In genomic region chr7:76234931-76235441, GRCh38 we compare ENCODE assay signal across 8 cellular contexts. TPM values are rescaled to one million over a fixed set of nuclear protein-coding genes. Genes with fewer than 3 reads are reported as not detected.
DNase-seq lines count a peak whose midpoint lies in the region; ATAC-seq and TF ChIP-seq lines count a peak whose summit lies in the region.

No MANE protein-coding gene starts in this region.

- H3K4me1 ChIP-seq in HCT116 (ENCODE audit: control insufficient read depth in 1 of 2, insufficient read depth in 2 of 2, low read length in 2 of 2) (peaks cover 7 to 25% of the 10 kb centered on the region in 2 experiments; a peak in 2 of 4 replicates), MM.1S (ENCODE audit: low read length) (no peaks in the 10 kb centered on the region)

- CTCF ChIA-PET in HCT116 (lab: Charles Lee): interaction anchor here (1.5 kb wide), 1 partner anchor 28 kb away, joined by 3 read pairs; no protein-coding TSS in a partner anchor

- H3K27ac Mint-ChIP-seq in CD14-positive monocyte: peak overlapping the region in 1 of 7 donors; percentile 48

- H3K9ac ChIP-seq in HCT116 (ENCODE audit: low read length) (no peak overlapping the region), MM.1S (ENCODE audit: low read length) (no peak overlapping the region)

- no peak overlapping the region; a peak in 1 of 4 replicates for H3K4me3 ChIP-seq in HCT116 (replicated peaks in 1 of 2; ENCODE audit: low read depth in 1 of 2, low read length in 2 of 2)
- H3K4me3 ChIP-seq in fibroblast of the aortic adventitia (ENCODE audit: low read depth, low read length): peak overlapping the region; percentile 47
- H3K4me3 ChIP-seq in MM.1S (ENCODE audit: low read length): no peak overlapping the region

- peaks cover 0 to 16% (median 7%) of the 10 kb centered on the region in 7 donors for H3K9me3 Mint-ChIP-seq in CD14-positive monocyte

- H3K27me3 Mint-ChIP-seq in CD14-positive monocyte (ENCODE audit: low read depth in 3 of 3): peaks cover 31 to 52% (median 49%) of the 10 kb centered on the region in 3 donors

- TF ChIP-seq CTCF in CD14-positive monocyte (IDR thresholded peaks at IDR 0.05): no peak
- no peak for TF ChIP-seq CTCF in HCT116 (IDR thresholded peaks at IDR 0.05 in 2 of 3, conservative IDR thresholded peaks at IDR 0.05 in 1 of 3; ENCODE audit: borderline replicate concordance in 1 of 3, insufficient read depth in 1 of 3, low read depth in 2 of 3, low read length in 2 of 3)
- no peak for TF ChIP-seq CTCF in fibroblast of the aortic adventitia (IDR thresholded peaks at IDR 0.05; ENCODE audit: insufficient read depth, low read length)
- TF ChIP-seq CTCF in MM.1S (IDR thresholded peaks at IDR 0.05; ENCODE audit: low read length): no peak

- RAD21 ChIA-PET in HCT116 (lab: Charles Lee; ENCODE audit: low non-redundant PET in 1 of 2, low total read pairs in 2 of 2, uncharacterized antibody in 2 of 2, unreplicated experiment in 2 of 2): interaction anchor here in 1 of 2 experiments (0.7 kb wide), 1 partner anchor 25 kb away, joined by 4 read pairs; no protein-coding TSS in a partner anchor

- H3K4me2 ChIP-seq in HCT116 (ENCODE audit: low read length): peak overlapping the region; percentile 54
- no peak overlapping the region for H3K4me2 ChIP-seq in MM.1S (ENCODE audit: low read depth, low read length)

- no peaks in the 10 kb centered on the region for H3K9me3 ChIP-seq in HCT116 (ENCODE audit: control insufficient read depth in 1 of 2, insufficient read depth in 1 of 2, low read depth in 1 of 2, low read length in 2 of 2)
- no peaks in the 10 kb centered on the region for H3K9me3 ChIP-seq in MM.1S (replicated peaks; ENCODE audit: insufficient read depth, low read length)

- intact Hi-C loops in CD14-positive monocyte (cut with micrococcal nuclease): no loop called here
- intact Hi-C loops in HCT116 (cut with micrococcal nuclease): no loop called here

- H3K27ac ChIP-seq in HCT116 (ENCODE audit: low read depth, low read length) (peak overlapping the region; percentile 36; the same call in 1 of the 2 replicates), MM.1S (ENCODE audit: low read length) (no peak overlapping the region)

- peak overlapping the region; percentile 63 to 79 for H3K4me3 Mint-ChIP-seq in CD14-positive monocyte

- H3K79me2 ChIP-seq in HCT116 (ENCODE audit: insufficient read depth, low read length): no peaks in the 10 kb centered on the region
- H3K79me2 ChIP-seq in MM.1S (ENCODE audit: low read length): no peaks in the 10 kb centered on the region

- ATAC-seq in HCT116: peak; percentile 96

- no peak for TF ChIP-seq RAD21 in HCT116 (IDR thresholded peaks at IDR 0.05; ENCODE audit: low read depth)

- H3K36me3 ChIP-seq in HCT116 (ENCODE audit: control insufficient read depth in 1 of 2, insufficient read depth in 2 of 2, low read length in 2 of 2) (no peaks in the 10 kb centered on the region), MM.1S (replicated peaks; ENCODE audit: insufficient read depth, low read length) (no peaks in the 10 kb centered on the region)

- H3K4me1 Mint-ChIP-seq in CD14-positive monocyte: peaks cover 14% of the 10 kb centered on the region

- H2AFZ ChIP-seq in HCT116 (ENCODE audit: low read depth, low read length, poor library complexity, severe bottlenecking) (no peak overlapping the region), MM.1S (ENCODE audit: low read length) (no peak overlapping the region)

- no peaks in the 10 kb centered on the region for H3F3A ChIP-seq in MM.1S (ENCODE audit: insufficient read depth, low read length)

- TF ChIP-seq POLR2A in HCT116 (IDR thresholded peaks at IDR 0.05; ENCODE audit: borderline replicate concordance, extremely low read depth, insufficient read depth, insufficient read length): no peak

- DNase-seq in CD14-positive monocyte (ENCODE audit: low spot score): peak; percentile 72
- DNase-seq in HCT116 (ENCODE audit: low read depth, low spot score): peak; percentile 74
- DNase-seq in OCI-M1 (lab: John Stamatoyannopoulos, UW): peak; percentile 81
- peak; percentile 59 for DNase-seq in activated T-helper 9 cell treated with anti-CD3 and anti-CD28 coated beads, Interleukin-2, amount 50 U/mL, for 16 hours (ENCODE audit: low read depth)
- peak; percentile 74 for DNase-seq in fibroblast of the aortic adventitia (ENCODE audit: low read depth)
- peak in 53 of 56 donors; percentile 6 to 92 (median 68) for DNase-seq in nucleus accumbens (lab: John Stamatoyannopoulos, UW)
- DNase-seq in stromal cell of bone marrow (ENCODE audit: low read depth): peak; percentile 60
- DNase-seq in MM.1S: no peak

- POLR2A ChIA-PET in HCT116 (lab: Charles Lee): no interaction called here

- no peaks in the 10 kb centered on the region for H4K20me1 ChIP-seq in HCT116 (ENCODE audit: insufficient read depth)
- H4K20me1 ChIP-seq in MM.1S (ENCODE audit: insufficient read depth, low read length): no peaks in the 10 kb centered on the region

- H3K36me3 Mint-ChIP-seq in CD14-positive monocyte: no peaks in the 10 kb centered on the region

- H3K27me3 ChIP-seq in HCT116 (ENCODE audit: insufficient read depth, low read length): no peaks in the 10 kb centered on the region
- peaks cover 44% of the 10 kb centered on the region for H3K27me3 ChIP-seq in MM.1S (replicated peaks; ENCODE audit: insufficient read depth, low read length)

- H3K9me2 ChIP-seq in HCT116 (ENCODE audit: insufficient read depth): no peaks in the 10 kb centered on the region
- no peaks in the 10 kb centered on the region for H3K9me2 ChIP-seq in MM.1S (replicated peaks; ENCODE audit: insufficient read depth, low read length)

- no TSS peak for BruUV-seq in HCT116 (replicated peaks; lab: Mats Ljungman, UMichigan)

TF ChIP-seq in HCT116, 20 proteins besides CTCF, POLR2A, EP300 and RAD21:
- TF ChIP-seq JUND (IDR thresholded peaks at IDR 0.05) (no peak), POLR2AphosphoS5 (IDR thresholded peaks at IDR 0.05; ENCODE audit: low read depth, low read length) (peak; percentile 16; the same call in 1 of the 2 replicates)
TF ChIP-seq in HCT116: peak in this region for 1.

RNA-seq across cellular contexts. Expression of gene SRRM3, which starts 33.3 kb away (rescaled TPM):
- polyA plus RNA-seq in CD14-positive monocyte: not detected
- total RNA-seq in HCT116 (2021; ENCODE audit: unreplicated experiment): 12.7 TPM
- 13.4 and 14.7 TPM in 2 replicates for polyA plus RNA-seq in HCT116 (2012)
- 0.18 and 1.3 TPM in 2 replicates for total RNA-seq in fibroblast of the aortic adventitia (ENCODE audit: low replicate concordance)
